22 cellular contexts compared by ENCODE assay signal in genomic region chr17:70613681-70614080, GRCh38.
"Had no signal": no experiment of that assay in that cellular context is flagged by ENCODE, and none has a peak within 500 bp of the region (broad histone marks: within the 10 kb centered on the region; RNA-seq: fewer than 3 reads in every experiment).

No MANE protein-coding gene starts in this region.

- H3K36me3 ChIP-seq: colonic mucosa, esophagus squamous epithelium, heart left ventricle, neutrophil, ovary, prostate gland, spleen, upper lobe of right lung had no signal

- H3K4me1 ChIP-seq: body of pancreas, colonic mucosa, esophagus squamous epithelium, heart left ventricle, prostate gland, spleen, upper lobe of right lung had no signal

- H3K27me3 ChIP-seq: body of pancreas, colonic mucosa, esophagus squamous epithelium, heart left ventricle, neutrophil, ovary, spleen, upper lobe of right lung had no signal

- DNase-seq: activated B cell treated with CpG ODN at 0.5 μM for 24 hours; activated CD4-positive, alpha-beta memory T cell treated with anti-CD3 and anti-CD28 coated beads for 36 hours; activated CD4-positive, alpha-beta T cell treated with anti-CD3 and anti-CD28 coated beads for 48 hours; activated naive CD4-positive, alpha-beta T cell treated with anti-CD3 and anti-CD28 coated beads for 36 hours; activated naive CD8-positive, alpha-beta T cell treated with anti-CD3 and anti-CD28 coated beads, Interleukin-2, amount 10 ng/mL, durations not matched to agents 7 days and 5 days; activated T-cell treated with anti-CD3 and anti-CD28 coated beads, Interleukin-2, amount 50 U/mL, for 48 hours; amygdala; body of pancreas; central memory CD4-positive, alpha-beta T cell; colonic mucosa; esophagus squamous epithelium; heart left ventricle; islet precursor cell; left colon; ovary; spleen; stimulated activated CD4-positive, alpha-beta T cell treated with anti-CD3 and anti-CD28 coated beads, Interleukin-4, amount 100 ng/mL, for 1 hour; stimulated activated naive CD4-positive, alpha-beta T cell; T-helper 9 cell; upper lobe of right lung had no signal

- H3K4me3 ChIP-seq: body of pancreas, colonic mucosa, esophagus squamous epithelium, heart left ventricle, ovary, prostate gland, spleen, upper lobe of right lung had no signal

- H3K27ac ChIP-seq: body of pancreas, colonic mucosa, esophagus squamous epithelium, heart left ventricle, neutrophil, ovary, prostate gland, spleen, upper lobe of right lung had no signal

- ATAC-seq: body of pancreas, heart left ventricle, left colon, upper lobe of right lung had no signal

- H3K9me3 ChIP-seq: body of pancreas, colonic mucosa, esophagus squamous epithelium, heart left ventricle, neutrophil, ovary, prostate gland, spleen, upper lobe of right lung had no signal
